Comparison of ENCODE assay signal across 20 cellular contexts in the genomic region with DNA sequence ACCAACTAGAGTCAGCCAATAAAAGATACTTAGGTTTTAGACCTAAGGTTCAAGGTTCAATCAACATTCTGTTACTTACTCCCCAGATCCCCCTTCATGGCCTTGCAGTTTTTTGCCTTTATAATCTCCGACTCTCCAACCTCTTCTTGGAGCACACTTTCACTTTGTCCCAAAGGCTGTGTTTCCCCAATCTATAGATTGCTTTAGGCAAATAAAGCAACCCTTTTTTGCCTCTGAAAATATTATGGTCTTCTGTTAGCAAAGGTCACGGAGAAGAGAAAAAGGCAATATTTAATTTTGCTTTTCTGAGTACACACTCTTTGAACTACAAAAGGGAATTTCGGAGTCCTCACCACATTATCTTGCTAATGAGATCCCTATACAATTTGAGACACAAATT.
"Had no signal": no experiment of that assay in that cellular context is flagged by ENCODE, and none has a peak within 500 bp of the region (broad histone marks: within the 10 kb centered on the region; RNA-seq: fewer than 3 reads in every experiment).

No MANE protein-coding gene starts in this region.

- H3K27ac Mint-ChIP-seq: IgD-negative memory B cell had no signal

- H3K27ac ChIP-seq: KMS-11, SJSA1, SK-N-MC had no signal

- H3K9me3 Mint-ChIP-seq: IgD-negative memory B cell had no signal

- H3K27me3 ChIP-seq: SJSA1 had no signal

- ATAC-seq: K562 had no signal

- H3K9ac ChIP-seq: KMS-11 had no signal

- H3K27me3 Mint-ChIP-seq: IgD-negative memory B cell had no signal

- H3K36me3 ChIP-seq: SJSA1 had no signal

- H3K4me1 ChIP-seq: SJSA1 had no signal

- H3K4me1 Mint-ChIP-seq: IgD-negative memory B cell had no signal

- H3K4me3 ChIP-seq: K562, SJSA1, SK-N-MC had no signal

- DNase-seq: Kasumi-1, MM.1S, NCI-H1092 treated with DMSO at 0.1 percent for 48 hours, NCI-H1436, NCI-H1694 treated with DMSO at 0.1 percent for 48 hours, NCI-H2107, NCI-H2227 treated with DMSO at 0.1 percent for 48 hours, NCI-H446, NCI-H510A, NCI-H526, NCI-H748 treated with DMSO at 0.1 percent for 48 hours, OCI-M1, Right ventricle myocardium superior, RPMI8226, SIG-M5 had no signal

- H3K4me3 Mint-ChIP-seq: IgD-negative memory B cell had no signal

- H3K9me3 ChIP-seq: SJSA1 had no signal

- H3K4me2 ChIP-seq: KMS-11 had no signal
